Comparison of ENCODE assay signal across 20 cellular contexts in the genomic region with DNA sequence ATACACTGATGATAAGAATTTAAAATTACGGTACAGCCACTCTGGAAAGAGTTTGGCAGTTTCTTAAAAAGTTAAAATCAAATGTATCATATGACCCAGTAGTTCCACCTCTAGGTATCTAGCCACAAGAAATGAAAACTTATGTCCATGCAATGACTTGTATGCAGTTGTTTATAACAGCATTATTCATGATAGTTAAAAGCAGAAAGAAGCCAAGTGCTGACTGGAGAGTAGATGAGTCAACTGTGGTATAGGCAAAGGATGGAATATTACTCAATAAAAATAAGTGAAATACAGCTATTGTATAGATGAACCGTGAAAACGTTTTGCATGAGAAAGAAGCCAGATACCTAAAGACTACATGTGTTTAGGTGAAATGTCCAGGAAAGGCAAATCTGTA. TPM values are rescaled to one million over a fixed set of nuclear protein-coding genes. Genes with fewer than 3 reads are reported as not detected.
DNase-seq lines count a peak whose midpoint lies in the region; ATAC-seq and TF ChIP-seq lines count a peak whose summit lies in the region.
"Had no signal": no experiment of that assay in that cellular context is flagged by ENCODE, and none has a peak within 500 bp of the region (broad histone marks: within the 10 kb centered on the region; RNA-seq: fewer than 3 reads in every experiment).

No MANE protein-coding gene starts in this region.

- H3K4me1 ChIP-seq in SK-N-SH (ENCODE audit: control insufficient read depth in 1 of 2, insufficient read depth in 2 of 2, low read depth in 1 of 2, low read length in 1 of 2) (peaks cover 0 to 9% of the 10 kb centered on the region in 2 experiments; a peak in 2 of 4 replicates), foreskin keratinocyte (peaks cover 31% of the 10 kb centered on the region), thyroid gland (peaks cover 0 to 7% of the 10 kb centered on the region in 2 donors)
- H3K4me1 ChIP-seq: body of pancreas, right atrium auricular region had no signal

- CTCF ChIA-PET in SK-N-SH (lab: Yijun Ruan, JAX), result no interaction called here

- no peak overlapping the region for H3K9ac ChIP-seq in SK-N-SH

- H3K36me3 ChIP-seq in SK-N-SH (replicated peaks in 1 of 2; ENCODE audit: control insufficient read depth in 1 of 2, insufficient read depth in 2 of 2, low read length in 1 of 2) (no peaks in the 10 kb centered on the region), thyroid gland (no peaks in the 10 kb centered on the region)
- H3K36me3 ChIP-seq: right atrium auricular region, thoracic aorta had no signal

- H3K9me2 ChIP-seq in SK-N-SH, result no peaks in the 10 kb centered on the region

- 70% methylated on average over 3 of the region's 3 CpGs for WGBS in SK-N-SH (ENCODE audit: low lambda C conversion rate)
- 92% methylated on average over 3 of the region's 3 CpGs for WGBS in thyroid gland, 2 donors

- no peaks in the 10 kb centered on the region for H3K9me3 ChIP-seq in SK-N-SH
- no peaks in the 10 kb centered on the region for H3K9me3 ChIP-seq in thyroid gland
- H3K9me3 ChIP-seq: body of pancreas, right atrium auricular region, thoracic aorta had no signal

- no peak overlapping the region for H2AFZ ChIP-seq in SK-N-SH (ENCODE audit: low read depth)

- no peak overlapping the region for H3K27ac ChIP-seq in SK-N-SH (ENCODE audit: low read depth in 2 of 2, low read length in 1 of 2)
- H3K27ac ChIP-seq in foreskin keratinocyte, result peak overlapping the region; percentile 84
- no peak overlapping the region for H3K27ac ChIP-seq in thyroid gland
- H3K27ac ChIP-seq: body of pancreas, right atrium auricular region, thoracic aorta had no signal

- H3K79me2 ChIP-seq in SK-N-SH (ENCODE audit: insufficient read depth), result no peaks in the 10 kb centered on the region

- ATAC-seq in SK-N-SH treated with all-trans-retinoic acid at 6 μM for 48 hours (no peak), foreskin keratinocyte (peak; percentile 49), HG02759 (IDR thresholded peaks at IDR 0.05; ENCODE audit: unreplicated experiment) (no peak)
- ATAC-seq: body of pancreas, Right ventricle myocardium inferior had no signal

- H3K4me2 ChIP-seq in SK-N-SH, result no peak overlapping the region

- H3K27ac Mint-ChIP-seq in HFFc6, result no peak overlapping the region
- H3K27ac Mint-ChIP-seq: immature natural killer cell; T-helper 2 cell treated with Interferon-gamma antibody and Interleukin-4, amounts not matched to agents 5 μg/mL and 100 μg/mL, for 36 hours had no signal

- H3K4me3 ChIP-seq in SK-N-SH (ENCODE audit: low read depth in 2 of 2, low read length in 1 of 2) (no peak overlapping the region), astrocyte of the cerebellum (ENCODE audit: low read depth, low read length) (no peak overlapping the region), thyroid gland (replicated peaks in 1 of 3) (no peak overlapping the region)
- H3K4me3 ChIP-seq: body of pancreas, right atrium auricular region, thoracic aorta had no signal

- no peak for TF ChIP-seq POLR2A in thyroid gland (IDR thresholded peaks at IDR 0.05)

- H3K27me3 Mint-ChIP-seq in HFFc6 (ENCODE audit: insufficient read depth), result peaks cover 8% of the 10 kb centered on the region

- no peak for TF ChIP-seq EP300 in SK-N-SH (IDR thresholded peaks at IDR 0.05; ENCODE audit: borderline replicate concordance in 1 of 2, low read depth in 1 of 2, low read length in 1 of 2)

- H3K27me3 ChIP-seq in SK-N-SH (ENCODE audit: insufficient read depth) (peaks cover 4% of the 10 kb centered on the region; the same call in 1 of the 2 replicates), foreskin keratinocyte (no peaks in the 10 kb centered on the region), thyroid gland (no peaks in the 10 kb centered on the region)
- H3K27me3 ChIP-seq: body of pancreas, right atrium auricular region had no signal

- no peak for TF ChIP-seq CTCF in SK-N-SH (IDR thresholded peaks at IDR 0.05)
- TF ChIP-seq CTCF in HFFc6 (IDR thresholded peaks at IDR 0.05), result no peak
- TF ChIP-seq CTCF in astrocyte of the cerebellum (IDR thresholded peaks at IDR 0.05; ENCODE audit: low read depth, low read length, missing control alignments), result no peak
- no peak for TF ChIP-seq CTCF in foreskin keratinocyte (conservative IDR thresholded peaks at IDR 0.05)
- TF ChIP-seq CTCF in thyroid gland (IDR thresholded peaks at IDR 0.05), result no peak

- H3K4me1 Mint-ChIP-seq in HFFc6 (ENCODE audit: low read depth), result peaks cover 58% of the 10 kb centered on the region

- no peaks in the 10 kb centered on the region for H3K9me3 Mint-ChIP-seq in HFFc6
- H3K9me3 Mint-ChIP-seq: immature natural killer cell; T-helper 2 cell treated with Interferon-gamma antibody and Interleukin-4, amounts not matched to agents 5 μg/mL and 100 μg/mL, for 36 hours had no signal

- POLR2A ChIA-PET in SK-N-SH (lab: Yijun Ruan, JAX), result no interaction called here

- peaks cover 25% of the 10 kb centered on the region for H3F3A ChIP-seq in SK-N-SH (replicated peaks; ENCODE audit: insufficient read depth)

- in situ Hi-C loops in astrocyte of the cerebellum (cut with HindIII; ENCODE audit: low sequenced_read_pairs), result no loop called here

- 0 out of 2 replicates have a peak, but pooled peaks cover 4% of the 10 kb centered on the region for H3K36me3 Mint-ChIP-seq in HFFc6 (ENCODE audit: low read depth)
- H3K36me3 Mint-ChIP-seq: immature natural killer cell had no signal

- DNase-seq in SK-N-SH (no peak), HFFc6 (peak; percentile 74), astrocyte of the cerebellum (ENCODE audit: low read depth) (peak; percentile 62), foreskin keratinocyte (peak; percentile 70 to 86), NCI-H2107 (lab: John Stamatoyannopoulos, UW) (no peak), thyroid gland (no peak)
- DNase-seq: activated CD4-positive, alpha-beta T cell treated with anti-CD3 and anti-CD28 coated beads for 4 hours; body of pancreas; GDM1; immature natural killer cell; stimulated activated CD4-positive, alpha-beta T cell treated with anti-CD3 and anti-CD28 coated beads, Interleukin-2, amount 100 ng/mL, for 24 hours had no signal

- H3K4me3 Mint-ChIP-seq in HFFc6, result no peak overlapping the region
- H3K4me3 Mint-ChIP-seq: immature natural killer cell; neural crest cell; T-helper 2 cell treated with Interferon-gamma antibody and Interleukin-4, amounts not matched to agents 5 μg/mL and 100 μg/mL, for 36 hours had no signal

- intact Hi-C loops in thyroid gland (cut with DNase I), result no loop called here

- no peaks in the 10 kb centered on the region for H4K20me1 ChIP-seq in SK-N-SH (ENCODE audit: insufficient read depth)

- no peak for TF ChIP-seq RAD21 in SK-N-SH (IDR thresholded peaks at IDR 0.05; ENCODE audit: low read length)

TF ChIP-seq in SK-N-SH, 30 proteins besides CTCF, POLR2A, EP300 and RAD21 (continues in another document):
- TF ChIP-seq, protein P1, sequence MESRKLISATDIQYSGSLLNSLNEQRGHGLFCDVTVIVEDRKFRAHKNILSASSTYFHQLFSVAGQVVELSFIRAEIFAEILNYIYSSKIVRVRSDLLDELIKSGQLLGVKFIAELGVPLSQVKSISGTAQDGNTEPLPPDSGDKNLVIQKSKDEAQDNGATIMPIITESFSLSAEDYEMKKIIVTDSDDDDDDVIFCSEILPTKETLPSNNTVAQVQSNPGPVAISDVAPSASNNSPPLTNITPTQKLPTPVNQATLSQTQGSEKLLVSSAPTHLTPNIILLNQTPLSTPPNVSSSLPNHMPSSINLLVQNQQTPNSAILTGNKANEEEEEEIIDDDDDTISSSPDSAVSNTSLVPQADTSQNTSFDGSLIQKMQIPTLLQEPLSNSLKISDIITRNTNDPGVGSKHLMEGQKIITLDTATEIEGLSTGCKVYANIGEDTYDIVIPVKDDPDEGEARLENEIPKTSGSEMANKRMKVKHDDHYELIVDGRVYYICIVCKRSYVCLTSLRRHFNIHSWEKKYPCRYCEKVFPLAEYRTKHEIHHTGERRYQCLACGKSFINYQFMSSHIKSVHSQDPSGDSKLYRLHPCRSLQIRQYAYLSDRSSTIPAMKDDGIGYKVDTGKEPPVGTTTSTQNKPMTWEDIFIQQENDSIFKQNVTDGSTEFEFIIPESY (IDR thresholded peaks at IDR 0.05; ENCODE audit: borderline replicate concordance, low read depth), result no peak

RNA-seq across cellular contexts. Expression of a gene that starts 14.8 kb away (rescaled TPM):
- polyA plus RNA-seq in SK-N-SH (2012; rRNA removed), result 2.3 and 2.4 TPM in 2 replicates
- polyA plus RNA-seq in SK-N-SH (2012; cell fraction: cytosol; rRNA removed), result 2.5 and 3.1 TPM in 2 replicates
- polyA plus RNA-seq in SK-N-SH (2012; cell fraction: nucleus; rRNA removed), result 0.88 and 1.9 TPM in 2 replicates
- not detected for total RNA-seq in HFFc6 (2021; fragmentation: NEBNext Ultra II Directional; extraction: Animal tissue kit (Norgen Biotek cat#: 25700))
- 58.3 and 62.8 TPM in 2 replicates for total RNA-seq in foreskin keratinocyte
- 51.5 and 52.2 TPM in 2 replicates for polyA plus RNA-seq in foreskin keratinocyte
- not detected for total RNA-seq in thyroid gland
- total RNA-seq: body of pancreas, mesenteric fat pad, neural crest cell, right atrium auricular region, Right ventricle myocardium inferior, thoracic aorta had no signal
- polyA plus RNA-seq: immature natural killer cell had no signal

RNA-seq across cellular contexts. Expression of a gene that starts 23.4 kb away (rescaled TPM):
- polyA plus RNA-seq in SK-N-SH (2012; rRNA removed) (not detected in 2 replicates), foreskin keratinocyte (not detected in 2 replicates)
- not detected in 2 replicates for polyA plus RNA-seq in SK-N-SH (2012; cell fraction: cytosol; rRNA removed)
- not detected in 2 replicates for polyA plus RNA-seq in SK-N-SH (2012; cell fraction: nucleus; rRNA removed)
- not detected for total RNA-seq in HFFc6 (2021; fragmentation: NEBNext Ultra II Directional; extraction: Animal tissue kit (Norgen Biotek cat#: 25700))
- total RNA-seq in foreskin keratinocyte (not detected in 2 replicates), thyroid gland (1 to 10 TPM; 1.8 to 9.5 (median 2.5) TPM)
- total RNA-seq: glomerular endothelial cell, neural crest cell had no signal

RNA-seq across cellular contexts. Expression of a gene that starts 27.6 kb away (rescaled TPM):
- polyA plus RNA-seq in SK-N-SH (2012; rRNA removed) (not detected in 2 replicates), foreskin keratinocyte (not detected in 2 replicates)
- not detected in 2 replicates for polyA plus RNA-seq in SK-N-SH (2012; cell fraction: cytosol; rRNA removed)
- polyA plus RNA-seq in SK-N-SH (2012; cell fraction: nucleus; rRNA removed), result not detected in 2 replicates
- total RNA-seq in HFFc6 (2021; fragmentation: NEBNext Ultra II Directional; extraction: Animal tissue kit (Norgen Biotek cat#: 25700)), result not detected
- total RNA-seq in foreskin keratinocyte (not detected in 2 replicates), thyroid gland (1 to 10 TPM in 2 of 4 donors, under 1 TPM in 2; 0.63 to 1.8 (median 0.89) TPM)
- total RNA-seq: glomerular endothelial cell, neural crest cell had no signal

Comparison
In these comparisons a context has a peak if more than half of its experiments do, and no peak if none do; other contexts are left out.
1. DNase-seq: peak in HFFc6 (single experiment), astrocyte of the cerebellum (single experiment) and foreskin keratinocyte (2 of 2); none in SK-N-SH (single experiment), NCI-H2107 (single experiment) and thyroid gland (0 of 2).
2. RNA of a gene that starts 14.8 kb away (total RNA-seq): 58.3 to 62.8 TPM in foreskin keratinocyte; not detected in HFFc6 and not detected in thyroid gland; every median in the first group is over 10 times any median in the second.